9 cellular contexts compared by ENCODE assay signal in genomic region chr2:121128741-121129659, GRCh38.
DNase-seq lines count a peak whose midpoint lies in the region; ATAC-seq, FAIRE-seq and TF ChIP-seq lines count a peak whose summit lies in the region.
"Had no signal": no experiment of that assay in that cellular context is flagged by ENCODE, and none has a peak within 500 bp of the region (broad histone marks: within the 10 kb centered on the region; RNA-seq: fewer than 3 reads in every experiment).

No MANE protein-coding gene starts in this region.

- no TSS peak for BruUV-seq in GM12878 (replicated peaks; lab: Mats Ljungman, UMichigan)

- POLR2A ChIA-PET in activated CD4-positive, alpha-beta T cell treated with anti-CD3 and anti-CD28 coated beads, Interleukin-2, amount 10 ng/mL, durations not matched to agents 7 days and 5 days (lab: Charles Lee): no interaction called here
- POLR2A ChIA-PET in GM12878 (lab: Charles Lee): no interaction called here

- CTCF ChIA-PET in activated CD4-positive, alpha-beta T cell treated with anti-CD3 and anti-CD28 coated beads, Interleukin-2, amount 10 ng/mL, durations not matched to agents 7 days and 5 days (lab: Charles Lee): interaction anchor here (0.6 to 1.2 kb wide), 3 partner anchors 10 to 149 kb away, joined by 3 read pairs; no protein-coding TSS in a partner anchor
- CTCF ChIA-PET in GM12878 (lab: Yijun Ruan, JAX): interaction anchor here (0.5 to 1.1 kb wide), 5 partner anchors 9 to 603 kb away, joined by 3 to 4 read pairs (median 3); no protein-coding TSS in a partner anchor

- no peaks in the 10 kb centered on the region for H3K9me3 ChIP-seq in MG63
- H3K9me3 ChIP-seq in GM12878 (replicated peaks; ENCODE audit: control insufficient read depth, insufficient read depth, low read length): no peaks in the 10 kb centered on the region
- no peaks in the 10 kb centered on the region for H3K9me3 ChIP-seq in left lung

- SMC1A ChIA-PET in GM12878 (lab: Charles Lee; ENCODE audit: uncharacterized antibody, unreplicated experiment): interaction anchor here (1.0 kb wide), 1 partner anchor 32 kb away, joined by 3 read pairs; no protein-coding TSS in a partner anchor

- no peaks in the 10 kb centered on the region for H3K4me1 Mint-ChIP-seq in activated CD4-positive, alpha-beta T cell treated with anti-CD3 and anti-CD28 coated beads, Interleukin-2, amount 10 ng/mL, durations not matched to agents 7 days and 5 days

- H3K4me2 ChIP-seq in GM12878 (ENCODE audit: control insufficient read depth, insufficient read depth): no peak overlapping the region

- no peak overlapping the region for H3K4me3 Mint-ChIP-seq in activated CD4-positive, alpha-beta T cell treated with anti-CD3 and anti-CD28 coated beads, Interleukin-2, amount 10 ng/mL, durations not matched to agents 7 days and 5 days

- H3K36me3 ChIP-seq in MG63 (no peaks in the 10 kb centered on the region), GM12878 (ENCODE audit: control insufficient read depth in 2 of 2, insufficient read depth in 2 of 2, low read length in 1 of 2) (no peaks in the 10 kb centered on the region), left lung (no peaks in the 10 kb centered on the region)

- WGBS in GM12878 (ENCODE audit: insufficient coverage, insufficient replicate concordance, low lambda C conversion rate, missing lambda C conversion rate): 24% methylated on average over 12 of the region's 12 CpGs

- RAD21 ChIA-PET in GM12878 (lab: Charles Lee; ENCODE audit: unreplicated experiment): no interaction called here

- no peaks in the 10 kb centered on the region for H3K36me3 Mint-ChIP-seq in activated CD4-positive, alpha-beta T cell treated with anti-CD3 and anti-CD28 coated beads, Interleukin-2, amount 10 ng/mL, durations not matched to agents 7 days and 5 days (ENCODE audit: low read depth)
- H3K36me3 Mint-ChIP-seq: activated naive CD4-positive, alpha-beta T cell treated with anti-CD3 and anti-CD28 coated beads, Interleukin-2, amount 50 U/mL, for 72 hours had no signal

- no peaks in the 10 kb centered on the region for H3K27me3 ChIP-seq in MG63
- peaks cover 0 to 1% of the 10 kb centered on the region in 2 experiments; a peak in 2 of 4 replicates for H3K27me3 ChIP-seq in GM12878 (replicated peaks in 1 of 2; ENCODE audit: control insufficient read depth in 2 of 2, insufficient read depth in 2 of 2, low read length in 1 of 2)
- H3K27me3 ChIP-seq in left lung: no peaks in the 10 kb centered on the region

- in situ Hi-C loops in GM12878 (cut with MboI): no loop called here

- no peaks in the 10 kb centered on the region for H3K9me3 Mint-ChIP-seq in activated CD4-positive, alpha-beta T cell treated with anti-CD3 and anti-CD28 coated beads, Interleukin-2, amount 10 ng/mL, durations not matched to agents 7 days and 5 days

- H3K27ac Mint-ChIP-seq in activated CD4-positive, alpha-beta T cell treated with anti-CD3 and anti-CD28 coated beads, Interleukin-2, amount 10 ng/mL, durations not matched to agents 7 days and 5 days: no peak overlapping the region
- H3K27ac Mint-ChIP-seq: activated naive CD4-positive, alpha-beta T cell treated with anti-CD3 and anti-CD28 coated beads, Interleukin-2, amount 50 U/mL, for 72 hours had no signal

- peak; percentile 16 for DNase-seq in activated CD4-positive, alpha-beta T cell treated with anti-CD3 and anti-CD28 coated beads, Interleukin-2, amount 10 ng/mL, durations not matched to agents 7 days and 5 days
- DNase-seq in activated CD4-positive, alpha-beta T cell treated with anti-CD3 and anti-CD28 coated beads, Interleukin-2, amount 50 U/mL, for 1 hour: no peak
- DNase-seq in MG63 (peak; percentile 32), GM12878 (ENCODE audit: low read depth, low spot score) (no peak), left lung (peak in 1 of 2 donors; percentile 44), NCI-H2029 (lab: John Stamatoyannopoulos, UW) (no peak), T1000 (lab: John Stamatoyannopoulos, UW) (no peak), NCI-H345 treated with DMSO at 0.1 percent for 48 hours (lab: John Stamatoyannopoulos, UW; ENCODE audit: unreplicated experiment) (no peak)

- TF ChIP-seq EP300 in GM12878 (IDR thresholded peaks at IDR 0.05; ENCODE audit: borderline replicate concordance in 1 of 2, control insufficient read depth in 1 of 2, low read depth in 2 of 2, low read length in 2 of 2): no peak

- no peak overlapping the region for H3K4me3 ChIP-seq in MG63
- H3K4me3 ChIP-seq in GM12878: no peak overlapping the region
- H3K4me3 ChIP-seq in left lung: no peak overlapping the region

- no peaks in the 10 kb centered on the region for H4K20me1 ChIP-seq in GM12878 (ENCODE audit: control insufficient read depth, insufficient read depth)

- intact Hi-C loops in GM12878 (cut with micrococcal nuclease; ENCODE audit: unreplicated experiment): no loop called here
- intact Hi-C loops in left lung (cut with DNase I): no loop called here

- H3K27me3 Mint-ChIP-seq in activated CD4-positive, alpha-beta T cell treated with anti-CD3 and anti-CD28 coated beads, Interleukin-2, amount 10 ng/mL, durations not matched to agents 7 days and 5 days: no peaks in the 10 kb centered on the region

- no peaks in the 10 kb centered on the region for H3K79me2 ChIP-seq in GM12878 (ENCODE audit: control insufficient read depth, insufficient read depth, low read length)

- TF ChIP-seq RAD21 in GM12878 (IDR thresholded peaks at IDR 0.05; ENCODE audit: insufficient read depth, low read depth, low read length): 0 out of 2 replicates have a peak, but pooled peaks have one; percentile 32

- H2AFZ ChIP-seq in GM12878 (ENCODE audit: control insufficient read depth, low read depth, low read length): no peak overlapping the region

- TF ChIP-seq POLR2A in GM12878 (IDR thresholded peaks at IDR 0.05; ENCODE audit: low read depth, low read length): no peak

- no peaks in the 10 kb centered on the region for H3K4me1 ChIP-seq in GM12878 (ENCODE audit: control insufficient read depth, insufficient read depth, low read length)
- no peaks in the 10 kb centered on the region for H3K4me1 ChIP-seq in left lung

- FAIRE-seq in GM12878 (lab: Jason Lieb, UNC): peak; percentile 18

- ATAC-seq in GM12878: peak; percentile 37; the same call in 2 of the 3 replicates
- peak; percentile 89 for ATAC-seq in left lung

- no peak overlapping the region for H3K27ac ChIP-seq in GM12878 (ENCODE audit: control insufficient read depth, insufficient read depth)
- H3K27ac ChIP-seq in left lung: no peak overlapping the region

- no peak overlapping the region for H3K9ac ChIP-seq in GM12878 (ENCODE audit: control insufficient read depth, insufficient read depth, low read length)

- peak in 2 of 3 experiments; percentile 10 to 32; a peak in 3 of 6 replicates for TF ChIP-seq CTCF in GM12878 (IDR thresholded peaks at IDR 0.05 in 2 of 3, conservative IDR thresholded peaks at IDR 0.05 in 1 of 3; ENCODE audit: control insufficient read depth in 2 of 3, extremely low read depth in 1 of 3, insufficient read depth in 1 of 3, low read depth in 3 of 3, low read length in 3 of 3)
- peak; percentile 31 to 57 for TF ChIP-seq CTCF in left lung (IDR thresholded peaks at IDR 0.05)

TF ChIP-seq in GM12878, 131 proteins besides CTCF, POLR2A, EP300 and RAD21:
- TF ChIP-seq GABPA (IDR thresholded peaks at IDR 0.05; ENCODE audit: low read depth): no peak

Comparison
In these comparisons a context has a peak if more than half of its experiments do, and no peak if none do; other contexts are left out.
1. DNase-seq: peak in activated CD4-positive, alpha-beta T cell treated with anti-CD3 and anti-CD28 coated beads, Interleukin-2, amount 10 ng/mL, durations not matched to agents 7 days and 5 days (single experiment) and MG63 (single experiment); none in activated CD4-positive, alpha-beta T cell treated with anti-CD3 and anti-CD28 coated beads, Interleukin-2, amount 50 U/mL, for 1 hour (single experiment), GM12878 (single experiment), NCI-H2029 (single experiment), T1000 (single experiment) and NCI-H345 treated with DMSO at 0.1 percent for 48 hours (single experiment).